Comparison of ENCODE assay signal across 11 cellular contexts in genomic region chr11:61829806-61830205, GRCh38. TPM values are rescaled to one million over a fixed set of nuclear protein-coding genes. Genes with fewer than 3 reads are reported as not detected.
DNase-seq lines count a peak whose midpoint lies in the region; ATAC-seq, FAIRE-seq and TF ChIP-seq lines count a peak whose summit lies in the region.
"Had no signal": no experiment of that assay in that cellular context is flagged by ENCODE, and none has a peak within 500 bp of the region (broad histone marks: within the 10 kb centered on the region; RNA-seq: fewer than 3 reads in every experiment).

No MANE protein-coding gene starts in this region.

- peaks cover 25% of the 10 kb centered on the region for H3K36me3 Mint-ChIP-seq in activated CD8-positive, alpha-beta memory T cell treated with anti-CD3 and anti-CD28 coated beads, Interleukin-2, amount 10 ng/mL, durations not matched to agents 7 days and 5 days

- intact Hi-C loops in kidney (cut with DNase I): no loop called here
- intact Hi-C loops in testis (cut with DNase I; ENCODE audit: low total_unique reads): no loop called here

- no peaks in the 10 kb centered on the region for H3K9me3 ChIP-seq in adipocyte (ENCODE audit: control insufficient read depth, low read length)
- H3K9me3 ChIP-seq in kidney (ENCODE audit: control insufficient read depth in 1 of 2, low read length in 2 of 2): no peaks in the 10 kb centered on the region
- H3K9me3 ChIP-seq in testis: no peaks in the 10 kb centered on the region

- H3K9ac ChIP-seq in adipocyte (ENCODE audit: low read length) (peak overlapping the region; percentile 98), kidney (ENCODE audit: low read length in 2 of 2) (no peak overlapping the region)

- peak overlapping the region; percentile 85 for H3K4me3 Mint-ChIP-seq in activated CD8-positive, alpha-beta memory T cell treated with anti-CD3 and anti-CD28 coated beads, Interleukin-2, amount 10 ng/mL, durations not matched to agents 7 days and 5 days

- H3K27ac Mint-ChIP-seq in activated CD8-positive, alpha-beta memory T cell treated with anti-CD3 and anti-CD28 coated beads, Interleukin-2, amount 10 ng/mL, durations not matched to agents 7 days and 5 days: no peak overlapping the region
- H3K27ac Mint-ChIP-seq: CD4-positive, alpha-beta T cell had no signal

- 54 to 58% methylated on average over 4 of the region's 4 CpGs for WGBS in testis, 2 donors

- no peak for DNase-seq in activated CD8-positive, alpha-beta memory T cell treated with anti-CD3 and anti-CD28 coated beads, Interleukin-2, amount 10 ng/mL, durations not matched to agents 7 days and 5 days
- no peak for DNase-seq in activated CD8-positive, alpha-beta memory T cell treated with anti-CD3 and anti-CD28 coated beads, Interleukin-2, amount 50 U/mL, for 4 hours
- DNase-seq in adipocyte (ENCODE audit: low read depth) (no peak), kidney (no peak), testis (no peak), NCI-H1417 treated with DMSO at 0.1 percent for 48 hours (lab: John Stamatoyannopoulos, UW) (no peak), NCI-H2227 treated with DMSO at 0.1 percent for 48 hours (lab: John Stamatoyannopoulos, UW) (no peak)
- DNase-seq: CD4-positive, alpha-beta T cell had no signal

- H3K36me3 ChIP-seq in adipocyte (ENCODE audit: control insufficient read depth, insufficient read depth, low read length, severe bottlenecking): peaks cover 20% of the 10 kb centered on the region
- H3K36me3 ChIP-seq in kidney (ENCODE audit: control insufficient read depth in 1 of 2, insufficient read depth in 2 of 2, low read length in 2 of 2): no peaks in the 10 kb centered on the region
- no peaks in the 10 kb centered on the region for H3K36me3 ChIP-seq in testis (ENCODE audit: low read depth, missing control alignments)

- peak overlapping the region; percentile 58 to 80 for H3K27ac ChIP-seq in kidney (ENCODE audit: low read depth in 2 of 2, low read length in 2 of 2)
- peak overlapping the region; percentile 17 to 91 for H3K27ac ChIP-seq in testis
- H3K27ac ChIP-seq: epithelial cell of prostate had no signal

- H3K4me1 Mint-ChIP-seq in activated CD8-positive, alpha-beta memory T cell treated with anti-CD3 and anti-CD28 coated beads, Interleukin-2, amount 10 ng/mL, durations not matched to agents 7 days and 5 days: peaks cover 63% of the 10 kb centered on the region

- TF ChIP-seq POLR2A in testis (IDR thresholded peaks at IDR 0.05): no peak

- no peak for FAIRE-seq in kidney (lab: Jason Lieb, UNC)
- FAIRE-seq: K562 had no signal

- H3K4me3 ChIP-seq in adipocyte (ENCODE audit: low read length) (peak overlapping the region; percentile 95), kidney (ENCODE audit: low read length in 2 of 2) (peak overlapping the region; percentile 15), testis (no peak overlapping the region)
- H3K4me3 ChIP-seq: K562 had no signal

- H3K27me3 Mint-ChIP-seq in activated CD8-positive, alpha-beta memory T cell treated with anti-CD3 and anti-CD28 coated beads, Interleukin-2, amount 10 ng/mL, durations not matched to agents 7 days and 5 days: peaks cover 11% of the 10 kb centered on the region

- TF ChIP-seq CTCF in kidney (IDR thresholded peaks at IDR 0.05; ENCODE audit: borderline replicate concordance, extremely low read depth, insufficient read depth) (no peak), testis (IDR thresholded peaks at IDR 0.05) (no peak)

- CTCF ChIA-PET in activated CD8-positive, alpha-beta memory T cell treated with anti-CD3 and anti-CD28 coated beads, Interleukin-2, amount 10 ng/mL, durations not matched to agents 7 days and 5 days (lab: Charles Lee): interaction anchor here (0.6 to 7.4 kb wide), 6 partner anchors 10 to 252 kb away, joined by 3 to 61 read pairs (median 5); partner anchors contain the start of gene FADS1

- no peaks in the 10 kb centered on the region for H3K9me3 Mint-ChIP-seq in activated CD8-positive, alpha-beta memory T cell treated with anti-CD3 and anti-CD28 coated beads, Interleukin-2, amount 10 ng/mL, durations not matched to agents 7 days and 5 days (ENCODE audit: low read depth)
- H3K9me3 Mint-ChIP-seq: CD4-positive, alpha-beta T cell had no signal

- H3K4me1 ChIP-seq in adipocyte (ENCODE audit: control insufficient read depth, insufficient read depth, low read length) (peaks cover 49% of the 10 kb centered on the region), kidney (ENCODE audit: control insufficient read depth in 1 of 2, insufficient read depth in 1 of 2, low read depth in 1 of 2, low read length in 2 of 2) (peaks cover 20 to 30% of the 10 kb centered on the region in 2 donors), testis (peaks cover 51% of the 10 kb centered on the region)

- H3K27me3 ChIP-seq in adipocyte (replicated peaks; ENCODE audit: control insufficient read depth, insufficient read depth, low read length): no peaks in the 10 kb centered on the region
- H3K27me3 ChIP-seq in testis: no peaks in the 10 kb centered on the region

- no peak for ATAC-seq in activated CD8-positive, alpha-beta memory T cell treated with anti-CD3 and anti-CD28 coated beads, Interleukin-2, amount 10 ng/mL, durations not matched to agents 7 days and 5 days
- no peak for ATAC-seq in HG03159 (IDR thresholded peaks at IDR 0.05; ENCODE audit: unreplicated experiment)
- ATAC-seq: K562 had no signal

RNA-seq across cellular contexts. Expression of gene FADS2, which starts 1.7 kb away (rescaled TPM):
- total RNA-seq in activated CD8-positive, alpha-beta memory T cell treated with anti-CD3 and anti-CD28 coated beads, Interleukin-2, amount 10 ng/mL, durations not matched to agents 7 days and 5 days: 100 to 1,000 TPM; 174 to 184 TPM
- total RNA-seq in kidney (49.2 TPM), testis (100 to 1,000 TPM in 1 of 2 donors, 10 to 100 TPM in 1; 73.5 to 123 TPM)
- polyA plus RNA-seq in kidney (ENCODE audit: insufficient read depth, low read depth, low replicate concordance) (9.8 TPM), testis (ENCODE audit: insufficient read depth, low read depth, low replicate concordance) (80.8 TPM)

RNA-seq across cellular contexts. Expression of gene FADS1, which starts 13.0 kb away (rescaled TPM):
- total RNA-seq in activated CD8-positive, alpha-beta memory T cell treated with anti-CD3 and anti-CD28 coated beads, Interleukin-2, amount 10 ng/mL, durations not matched to agents 7 days and 5 days: 10 to 100 TPM; 33.8 to 35.4 TPM
- total RNA-seq in kidney: 19.5 TPM
- 6.7 TPM for polyA plus RNA-seq in kidney (ENCODE audit: insufficient read depth, low read depth, low replicate concordance)
- 10 to 100 TPM; 24.5 to 39.8 TPM for total RNA-seq in testis
- 21.1 TPM for polyA plus RNA-seq in testis (ENCODE audit: insufficient read depth, low read depth, low replicate concordance)

RNA-seq across cellular contexts. Expression of gene FEN1, which starts 37.1 kb away (rescaled TPM):
- total RNA-seq in activated CD8-positive, alpha-beta memory T cell treated with anti-CD3 and anti-CD28 coated beads, Interleukin-2, amount 10 ng/mL, durations not matched to agents 7 days and 5 days: 100 to 1,000 TPM; 141 to 150 TPM
- total RNA-seq in kidney (8.8 TPM), testis (10 to 100 TPM; 22.7 to 31.5 TPM)
- polyA plus RNA-seq in kidney (ENCODE audit: insufficient read depth, low read depth, low replicate concordance) (8.5 TPM), testis (ENCODE audit: insufficient read depth, low read depth, low replicate concordance) (27.3 TPM)

RNA-seq across cellular contexts. Expression of gene TMEM258, which starts 37.4 kb away (rescaled TPM):
- 100 to 1,000 TPM; 138 to 157 TPM for total RNA-seq in activated CD8-positive, alpha-beta memory T cell treated with anti-CD3 and anti-CD28 coated beads, Interleukin-2, amount 10 ng/mL, durations not matched to agents 7 days and 5 days
- total RNA-seq in kidney (92.1 TPM), testis (10 to 100 TPM; 46.7 to 55.6 TPM)
- polyA plus RNA-seq in kidney (ENCODE audit: insufficient read depth, low read depth, low replicate concordance) (228 TPM), testis (ENCODE audit: insufficient read depth, low read depth, low replicate concordance) (162 TPM)

Comparison
In these comparisons a context has a peak if more than half of its experiments do, and no peak if none do; other contexts are left out.
1. H3K4me3 ChIP-seq: peak in adipocyte (single experiment) and kidney (2 of 2); none in testis (0 of 2).
2. RNA of gene FEN1, which starts 37.1 kb away (total RNA-seq): 141 to 150 TPM in activated CD8-positive, alpha-beta memory T cell treated with anti-CD3 and anti-CD28 coated beads, Interleukin-2, amount 10 ng/mL, durations not matched to agents 7 days and 5 days; 22.7 to 31.5 TPM in testis and 8.8 TPM in kidney (single experiment); every median in the first group is over 4 times any median in the second.